In genomic region chr5:112914584-112914983, GRCh38 we compare ENCODE assay signal across 13 cellular contexts. TPM values are rescaled to one million over a fixed set of nuclear protein-coding genes. Genes with fewer than 3 reads are reported as not detected.
DNase-seq lines count a peak whose midpoint lies in the region; ATAC-seq and TF ChIP-seq lines count a peak whose summit lies in the region.
"Had no signal": no experiment of that assay in that cellular context is flagged by ENCODE, and none has a peak within 500 bp of the region (broad histone marks: within the 10 kb centered on the region; RNA-seq: fewer than 3 reads in every experiment).

No MANE protein-coding gene starts in this region.

- DNase-seq in A172 (ENCODE audit: low spot score) (peak; percentile 50), HFFc6 (peak; percentile 37), astrocyte of the hippocampus (ENCODE audit: low read depth, low spot score) (peak; percentile 7), iris pigment epithelial cell (ENCODE audit: low read depth) (peak; percentile 60), MG63 (no peak)
- DNase-seq: activated naive CD4-positive, alpha-beta T cell treated with anti-CD3 and anti-CD28 coated beads, Interleukin-2, amount 50 U/mL, for 16 hours; mesendoderm; MV-4-11; occipital lobe; SJCRH30 had no signal

- no peaks in the 10 kb centered on the region for H3K9me3 ChIP-seq in MG63
- H3K9me3 ChIP-seq: SJCRH30 had no signal

- peak overlapping the region; percentile 23 for H3K27ac Mint-ChIP-seq in HFFc6

- H3K9me3 Mint-ChIP-seq in HFFc6, result no peaks in the 10 kb centered on the region

- peaks cover 40% of the 10 kb centered on the region for H3K36me3 Mint-ChIP-seq in HFFc6 (ENCODE audit: low read depth)

- TF ChIP-seq CTCF in HFFc6 (IDR thresholded peaks at IDR 0.05), result no peak

- H3K4me3 Mint-ChIP-seq in HFFc6, result no peak overlapping the region

- peaks cover 68% of the 10 kb centered on the region for H3K4me1 Mint-ChIP-seq in HFFc6 (ENCODE audit: low read depth)

- no peaks in the 10 kb centered on the region for H3K27me3 ChIP-seq in MG63
- H3K27me3 ChIP-seq: SJCRH30 had no signal

- ATAC-seq in HG03097 (IDR thresholded peaks at IDR 0.05; ENCODE audit: low FRiP score, unreplicated experiment) (no peak), HG03342 (IDR thresholded peaks at IDR 0.05; ENCODE audit: unreplicated experiment) (no peak), HG03196 (IDR thresholded peaks at IDR 0.05; ENCODE audit: unreplicated experiment) (no peak)

- peaks cover 2% of the 10 kb centered on the region for H3K27me3 Mint-ChIP-seq in HFFc6 (ENCODE audit: insufficient read depth)

- no peak overlapping the region for H3K4me3 ChIP-seq in MG63
- H3K4me3 ChIP-seq: SJCRH30 had no signal

- peaks cover 74% of the 10 kb centered on the region for H3K36me3 ChIP-seq in MG63

RNA-seq across cellular contexts. Expression of gene REEP5, which starts 7.4 kb away (rescaled TPM):
- 31.6 and 36.0 TPM in 2 replicates for total RNA-seq in A172 (2014; rRNA removed; shearing (Covaris generic))
- total RNA-seq in HFFc6 (2021; fragmentation: NEBNext Ultra II Directional; extraction: Animal tissue kit (Norgen Biotek cat#: 25700)), result 100 to 1,000 TPM in 4 of 6 experiments, 10 to 100 TPM in 2; 95.9 to 143 (median 107) TPM
- total RNA-seq in MG63 (2014; rRNA removed; shearing (Covaris generic); ENCODE audit: low replicate concordance), result 18.5 and 25.3 TPM in 2 replicates

RNA-seq across cellular contexts. Expression of gene SRP19, which starts 53.5 kb away (rescaled TPM):
- 167 and 224 TPM in 2 replicates for total RNA-seq in A172 (2014; rRNA removed; shearing (Covaris generic))
- 10 to 100 TPM; 53.8 to 69.5 (median 58.9) TPM for total RNA-seq in HFFc6 (2021; fragmentation: NEBNext Ultra II Directional; extraction: Animal tissue kit (Norgen Biotek cat#: 25700))
- 90.4 and 208 TPM in 2 replicates for total RNA-seq in MG63 (2014; rRNA removed; shearing (Covaris generic); ENCODE audit: low replicate concordance)
